In the genomic region with DNA sequence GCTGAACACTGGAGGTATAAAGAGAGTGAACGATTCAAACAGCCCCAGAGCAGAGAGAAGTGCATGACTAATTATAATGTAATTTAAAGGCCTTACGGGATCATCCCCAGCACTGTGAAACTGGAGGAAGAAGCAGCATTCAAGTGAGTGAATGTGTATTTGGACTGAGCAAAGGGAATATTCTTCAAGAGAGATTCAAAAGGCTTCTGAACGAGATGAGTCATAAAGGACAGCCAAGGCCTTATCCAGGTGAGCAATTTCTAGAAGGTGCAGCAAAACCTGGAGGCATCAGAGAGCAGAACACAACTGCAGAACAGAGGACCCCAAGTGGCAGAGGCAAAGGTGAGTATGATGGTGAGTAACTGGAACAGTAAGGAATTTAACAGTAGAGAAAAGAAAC, we compare ENCODE assay signal across 1 cellular context.
TF ChIP-seq lines count a peak whose summit lies in the region.

No MANE protein-coding gene starts in this region.

TF ChIP-seq in SK-N-SH, 30 proteins besides CTCF, POLR2A, EP300 and RAD21 (continued from another document):
- TF ChIP-seq EZH2phosphoT487 (IDR thresholded peaks at IDR 0.05; ENCODE audit: borderline replicate concordance, low read depth): no peak
TF ChIP-seq in SK-N-SH: peak in this region for 0.
